In genomic region chr1:179870870-179871269, GRCh38 we compare ENCODE assay signal across 13 cellular contexts.
"Had no signal": no experiment of that assay in that cellular context is flagged by ENCODE, and none has a peak within 500 bp of the region (broad histone marks: within the 10 kb centered on the region; RNA-seq: fewer than 3 reads in every experiment).

No MANE protein-coding gene starts in this region.

- DNase-seq: activated CD4-positive, alpha-beta memory T cell treated with anti-CD3 and anti-CD28 coated beads for 36 hours; activated CD4-positive, alpha-beta T cell treated with anti-CD3 and anti-CD28 coated beads for 1 hour; effector CD8-positive, alpha-beta T cell; mesendoderm; pancreas; sigmoid colon; spleen; stimulated activated naive B cell treated with anti-CD40 and anti-IgM and Interleukin-4, amounts not matched to agents 10 μg/mL and 1 μg/mL and 100 μg/mL, for 72 hours; WERI-Rb-1 had no signal

- H3K27ac Mint-ChIP-seq: activated CD4-positive, alpha-beta memory T cell treated with anti-CD3 and anti-CD28 coated beads for 36 hours; dendritic cell treated with granulocyte-macrophage colony-stimulating factor and Interleukin-4, amounts not matched to agents 40 ng/mL and 50 ng/mL, for 4 days; natural killer cell treated with Interleukin-12 subunit alpha and Interleukin-12 subunit beta and Interleukin-15 and Interleukin-18, amount 100 ng/mL, for 72 hours; stimulated activated naive B cell treated with anti-CD40 and anti-IgM and Interleukin-4, amounts not matched to agents 10 μg/mL and 1 μg/mL and 100 μg/mL, for 72 hours had no signal

- H3K4me3 Mint-ChIP-seq: activated CD4-positive, alpha-beta memory T cell treated with anti-CD3 and anti-CD28 coated beads for 36 hours; activated naive CD8-positive, alpha-beta T cell; dendritic cell treated with granulocyte-macrophage colony-stimulating factor and Interleukin-4, amounts not matched to agents 40 ng/mL and 50 ng/mL, for 4 days; natural killer cell treated with Interleukin-12 subunit alpha and Interleukin-12 subunit beta and Interleukin-15 and Interleukin-18, amount 100 ng/mL, for 72 hours; stimulated activated naive B cell treated with anti-CD40 and anti-IgM and Interleukin-4, amounts not matched to agents 10 μg/mL and 1 μg/mL and 100 μg/mL, for 72 hours had no signal

- ATAC-seq: esophagus mucosa; natural killer cell treated with Interleukin-12 subunit alpha and Interleukin-12 subunit beta and Interleukin-15 and Interleukin-18, amount 100 ng/mL, for 72 hours; pancreas; stimulated activated naive B cell treated with anti-CD40 and anti-IgM and Interleukin-4, amounts not matched to agents 10 μg/mL and 1 μg/mL and 100 μg/mL, for 72 hours had no signal

- H3K27me3 Mint-ChIP-seq: activated CD4-positive, alpha-beta memory T cell treated with anti-CD3 and anti-CD28 coated beads for 36 hours; activated naive CD8-positive, alpha-beta T cell; dendritic cell treated with granulocyte-macrophage colony-stimulating factor and Interleukin-4, amounts not matched to agents 40 ng/mL and 50 ng/mL, for 4 days; natural killer cell treated with Interleukin-12 subunit alpha and Interleukin-12 subunit beta and Interleukin-15 and Interleukin-18, amount 100 ng/mL, for 72 hours; stimulated activated naive B cell treated with anti-CD40 and anti-IgM and Interleukin-4, amounts not matched to agents 10 μg/mL and 1 μg/mL and 100 μg/mL, for 72 hours had no signal

- H3K9me3 Mint-ChIP-seq: activated CD4-positive, alpha-beta memory T cell treated with anti-CD3 and anti-CD28 coated beads for 36 hours; dendritic cell treated with granulocyte-macrophage colony-stimulating factor and Interleukin-4, amounts not matched to agents 40 ng/mL and 50 ng/mL, for 4 days; natural killer cell treated with Interleukin-12 subunit alpha and Interleukin-12 subunit beta and Interleukin-15 and Interleukin-18, amount 100 ng/mL, for 72 hours; stimulated activated naive B cell treated with anti-CD40 and anti-IgM and Interleukin-4, amounts not matched to agents 10 μg/mL and 1 μg/mL and 100 μg/mL, for 72 hours had no signal
